ENCODE assay signal across 3 cellular contexts in genomic region chr7:23108995-23109394, GRCh38.
TF ChIP-seq lines count a peak whose summit lies in the region.

No MANE protein-coding gene starts in this region.

TF ChIP-seq in GM23338, 12 proteins besides CTCF, POLR2A, EP300 and RAD21:
- TF ChIP-seq EZH2 (IDR thresholded peaks at IDR 0.05; ENCODE audit: low read depth, unreplicated experiment) (no peak), EZH2phosphoT487 (IDR thresholded peaks at IDR 0.05; ENCODE audit: unreplicated experiment) (no peak), REST (IDR thresholded peaks at IDR 0.05; ENCODE audit: unreplicated experiment) (no peak), NANOG (IDR thresholded peaks at IDR 0.05; ENCODE audit: borderline replicate concordance) (no peak), ZNF114 (CRISPR knock-in tag; IDR thresholded peaks at IDR 0.05) (no peak), ETS1 (IDR thresholded peaks at IDR 0.05) (no peak)

TF ChIP-seq in K562, 482 proteins besides CTCF, POLR2A, EP300 and RAD21:
- TF ChIP-seq ZNF584 (CRISPR knock-in tag; IDR thresholded peaks at IDR 0.05; ENCODE audit: low read depth): no peak
- peak; percentile 48 for TF ChIP-seq RBM25 (IDR thresholded peaks at IDR 0.05; ENCODE audit: low read depth, low read length, severe bottlenecking)
- peak; percentile 71 for TF ChIP-seq ZFP36 (IDR thresholded peaks at IDR 0.05; ENCODE audit: low read depth, low read length, partially characterized antibody)
TF ChIP-seq in K562: peak in this region for 2.

TF ChIP-seq in neural cell, 6 proteins besides CTCF, POLR2A, EP300 and RAD21:
- no peak for TF ChIP-seq POLR2AphosphoS5 (IDR thresholded peaks at IDR 0.05)
- TF ChIP-seq EZH2 (IDR thresholded peaks at IDR 0.05; ENCODE audit: borderline replicate concordance, insufficient read depth, low read length, poor library complexity, severe bottlenecking): no peak
- no peak for TF ChIP-seq SMC3 (conservative IDR thresholded peaks at IDR 0.05; ENCODE audit: poor library complexity)
- TF ChIP-seq TAF1 (IDR thresholded peaks at IDR 0.05; ENCODE audit: low read depth): no peak
- no peak for TF ChIP-seq MXI1 (conservative IDR thresholded peaks at IDR 0.05; ENCODE audit: poor library complexity, severe bottlenecking)
- TF ChIP-seq REST (IDR thresholded peaks at IDR 0.05; ENCODE audit: borderline replicate concordance): no peak
